28 cellular contexts compared by ENCODE assay signal in the genomic region with DNA sequence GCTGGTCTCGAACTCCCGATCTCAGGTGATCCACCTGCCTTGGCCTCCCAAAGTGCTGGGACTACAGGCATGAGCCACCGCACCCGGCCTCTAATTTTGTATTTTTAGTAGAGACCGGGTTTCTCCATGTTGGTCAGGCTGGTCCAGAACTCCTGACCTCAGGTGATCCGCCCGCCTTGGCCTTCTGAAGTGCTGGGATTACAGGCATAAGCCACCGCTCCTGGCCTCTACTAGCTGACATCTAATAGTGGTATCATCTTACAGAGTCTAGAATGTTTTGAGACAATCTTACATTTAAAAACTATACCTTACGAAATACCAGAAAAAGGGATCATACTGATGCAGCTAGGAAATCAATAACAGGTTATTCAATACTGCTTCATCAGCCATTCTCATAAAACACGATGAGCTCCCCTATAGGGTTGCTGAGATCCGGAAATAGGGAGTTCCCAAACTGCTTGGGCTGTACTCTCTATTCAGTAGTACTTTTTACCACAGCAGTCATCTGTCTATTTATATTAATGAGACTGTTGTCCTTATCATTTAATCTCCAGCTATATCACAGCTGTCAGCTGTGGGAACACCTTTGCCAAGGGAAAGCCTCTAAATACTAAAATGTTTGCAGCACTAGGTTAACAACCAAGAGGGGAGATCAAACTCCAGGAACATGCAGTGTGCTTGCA. TPM values are rescaled to one million over a fixed set of nuclear protein-coding genes. Genes with fewer than 3 reads are reported as not detected.
DNase-seq lines count a peak whose midpoint lies in the region; ATAC-seq and TF ChIP-seq lines count a peak whose summit lies in the region.
"Had no signal": no experiment of that assay in that cellular context is flagged by ENCODE, and none has a peak within 500 bp of the region (broad histone marks: within the 10 kb centered on the region; RNA-seq: fewer than 3 reads in every experiment).

No MANE protein-coding gene starts in this region.

- no peak overlapping the region for H3K27ac Mint-ChIP-seq in chondrocyte (ENCODE audit: unreplicated experiment)
- H3K27ac Mint-ChIP-seq in activated naive CD4-positive, alpha-beta T cell treated with anti-CD3 and anti-CD28 coated beads, Interleukin-2, amount 10 ng/mL, durations not matched to agents 7 days and 5 days = no peak overlapping the region
- H3K27ac Mint-ChIP-seq: CD4-positive, alpha-beta T cell; HFFc6 had no signal

- TF ChIP-seq RAD21 in SK-N-SH (IDR thresholded peaks at IDR 0.05; ENCODE audit: low read length) = no peak

- H3K9me3 Mint-ChIP-seq in chondrocyte (ENCODE audit: low read depth) = no peaks in the 10 kb centered on the region
- peaks cover 6% of the 10 kb centered on the region for H3K9me3 Mint-ChIP-seq in activated naive CD4-positive, alpha-beta T cell treated with anti-CD3 and anti-CD28 coated beads, Interleukin-2, amount 10 ng/mL, durations not matched to agents 7 days and 5 days
- H3K9me3 Mint-ChIP-seq: CD4-positive, alpha-beta T cell had no signal

- no peaks in the 10 kb centered on the region for H3K4me1 Mint-ChIP-seq in chondrocyte (ENCODE audit: low read depth)
- peaks cover 11% of the 10 kb centered on the region for H3K4me1 Mint-ChIP-seq in activated naive CD4-positive, alpha-beta T cell treated with anti-CD3 and anti-CD28 coated beads, Interleukin-2, amount 10 ng/mL, durations not matched to agents 7 days and 5 days

- peaks cover 3% of the 10 kb centered on the region for H3F3A ChIP-seq in SK-N-SH (replicated peaks; ENCODE audit: insufficient read depth)

- CTCF ChIA-PET in SK-N-SH (lab: Yijun Ruan, JAX) = interaction anchor here (1.0 kb wide), 1 partner anchor 82 kb away, joined by 3 read pairs; no protein-coding TSS in a partner anchor
- CTCF ChIA-PET in activated naive CD4-positive, alpha-beta T cell treated with anti-CD3 and anti-CD28 coated beads, Interleukin-2, amount 10 ng/mL, durations not matched to agents 7 days and 5 days (lab: Charles Lee) = no interaction called here

- DNase-seq in SK-N-SH = peak; percentile 8
- peak; percentile 35 for DNase-seq in chondrocyte (ENCODE audit: low spot score)
- no peak for DNase-seq in gastrocnemius medialis
- no peak for DNase-seq in NCI-H1417 (lab: John Stamatoyannopoulos, UW)
- no peak for DNase-seq in AG08395 (ENCODE audit: low spot score)
- no peak for DNase-seq in activated naive CD4-positive, alpha-beta T cell treated with anti-CD3 and anti-CD28 coated beads, Interleukin-2, amount 10 ng/mL, durations not matched to agents 7 days and 5 days
- DNase-seq: AML-193; CD4-positive, alpha-beta T cell; COR-L47; DMS79; GF-D8; GOT3; HFFc6; KG1; NCI-H1092 treated with DMSO at 0.1 percent for 48 hours; NCI-H146; NCI-H1930; NCI-H2107; NCI-H446 treated with DMSO at 0.1 percent for 48 hours; NCI-H526; NCI-H82; NK-92 treated with Interleukin-12 subunit alpha and Interleukin-12 subunit beta, amount 100 ng/mL, for 24 hours; PC-3 had no signal

- peaks cover 3% of the 10 kb centered on the region for H3K27me3 Mint-ChIP-seq in chondrocyte (ENCODE audit: low read depth)
- peaks cover 7% of the 10 kb centered on the region for H3K27me3 Mint-ChIP-seq in activated naive CD4-positive, alpha-beta T cell treated with anti-CD3 and anti-CD28 coated beads, Interleukin-2, amount 10 ng/mL, durations not matched to agents 7 days and 5 days
- H3K27me3 Mint-ChIP-seq: CD4-positive, alpha-beta T cell had no signal

- H3K9me3 ChIP-seq in SK-N-SH (no peaks in the 10 kb centered on the region), gastrocnemius medialis (no peaks in the 10 kb centered on the region)
- H3K9me3 ChIP-seq: HAP-1 had no signal

- TF ChIP-seq POLR2A in gastrocnemius medialis (IDR thresholded peaks at IDR 0.05) = no peak

- no peak overlapping the region for H3K4me3 ChIP-seq in SK-N-SH (ENCODE audit: low read depth in 2 of 2, low read length in 1 of 2)
- no peak overlapping the region for H3K4me3 ChIP-seq in gastrocnemius medialis
- H3K4me3 ChIP-seq: BLaER1 treated with 17β-estradiol and CSF1 and Interleukin-3, amounts not matched to agents 10 nM and 100 nM; HAP-1; SJCRH30 had no signal

- H3K27ac ChIP-seq in SK-N-SH (ENCODE audit: low read depth in 2 of 2, low read length in 1 of 2) = no peak overlapping the region
- peak overlapping the region in 3 of 4 donors; percentile 21 to 54 (median 40) for H3K27ac ChIP-seq in gastrocnemius medialis
- H3K27ac ChIP-seq: BLaER1 treated with 17β-estradiol and CSF1 and Interleukin-3, amounts not matched to agents 10 nM and 100 nM; SJCRH30 had no signal

- no peaks in the 10 kb centered on the region for H3K36me3 Mint-ChIP-seq in chondrocyte (ENCODE audit: low read depth)
- H3K36me3 Mint-ChIP-seq in activated naive CD4-positive, alpha-beta T cell treated with anti-CD3 and anti-CD28 coated beads, Interleukin-2, amount 10 ng/mL, durations not matched to agents 7 days and 5 days = no peaks in the 10 kb centered on the region

- 92% methylated on average over 11 of the region's 11 CpGs for WGBS in SK-N-SH (ENCODE audit: low lambda C conversion rate)

- in situ Hi-C loops in gastrocnemius medialis (cut with MboI; ENCODE audit: low sequenced_read_pairs in 4 of 4) = no loop called here

- intact Hi-C loops in gastrocnemius medialis (cut with DNase I; ENCODE audit: low total_unique reads) = no loop called here

- POLR2A ChIA-PET in SK-N-SH (lab: Yijun Ruan, JAX) = no interaction called here

- H4K20me1 ChIP-seq in SK-N-SH (ENCODE audit: insufficient read depth) = no peaks in the 10 kb centered on the region
- H4K20me1 ChIP-seq: BLaER1 treated with 17β-estradiol and CSF1 and Interleukin-3, amounts not matched to agents 10 nM and 100 nM had no signal

- TF ChIP-seq EP300 in SK-N-SH (IDR thresholded peaks at IDR 0.05; ENCODE audit: borderline replicate concordance in 1 of 2, low read depth in 1 of 2, low read length in 1 of 2) = no peak

- H3K9ac ChIP-seq in SK-N-SH = no peak overlapping the region
- H3K9ac ChIP-seq: BLaER1 treated with 17β-estradiol and CSF1 and Interleukin-3, amounts not matched to agents 10 nM and 100 nM had no signal

- H3K27me3 ChIP-seq in SK-N-SH (ENCODE audit: insufficient read depth) = no peaks in the 10 kb centered on the region
- H3K27me3 ChIP-seq in gastrocnemius medialis = no peaks in the 10 kb centered on the region
- H3K27me3 ChIP-seq: BLaER1 treated with 17β-estradiol and CSF1 and Interleukin-3, amounts not matched to agents 10 nM and 100 nM; SJCRH30 had no signal

- H3K79me2 ChIP-seq in SK-N-SH (ENCODE audit: insufficient read depth) = no peaks in the 10 kb centered on the region

- TF ChIP-seq CTCF in SK-N-SH (IDR thresholded peaks at IDR 0.05) (no peak), chondrocyte (IDR thresholded peaks at IDR 0.05) (no peak), gastrocnemius medialis (IDR thresholded peaks at IDR 0.05 in 4 of 5, conservative IDR thresholded peaks at IDR 0.05 in 1 of 5) (no peak)

- H3K4me1 ChIP-seq in SK-N-SH (ENCODE audit: control insufficient read depth in 1 of 2, insufficient read depth in 2 of 2, low read depth in 1 of 2, low read length in 1 of 2) = no peaks in the 10 kb centered on the region; a peak in 1 of 4 replicates
- H3K4me1 ChIP-seq in gastrocnemius medialis = peaks cover 0 to 7% of the 10 kb centered on the region in 2 donors

- no peaks in the 10 kb centered on the region for H3K36me3 ChIP-seq in SK-N-SH (replicated peaks in 1 of 2; ENCODE audit: control insufficient read depth in 1 of 2, insufficient read depth in 2 of 2, low read length in 1 of 2)
- H3K36me3 ChIP-seq in gastrocnemius medialis = no peaks in the 10 kb centered on the region
- H3K36me3 ChIP-seq: HAP-1, SJCRH30 had no signal

- H2AFZ ChIP-seq in SK-N-SH (ENCODE audit: low read depth) = no peak overlapping the region

- ATAC-seq in SK-N-SH treated with all-trans-retinoic acid at 6 μM for 48 hours (no peak), gastrocnemius medialis (peak; percentile 27 to 68), HG03354 (IDR thresholded peaks at IDR 0.05; ENCODE audit: poor library complexity, severe bottlenecking, unreplicated experiment) (no peak)
- ATAC-seq: PC-3 had no signal

- H3K4me2 ChIP-seq in SK-N-SH = no peak overlapping the region
- H3K4me2 ChIP-seq: BLaER1 treated with 17β-estradiol and CSF1 and Interleukin-3, amounts not matched to agents 10 nM and 100 nM had no signal

- no peak overlapping the region for H3K4me3 Mint-ChIP-seq in chondrocyte (ENCODE audit: unreplicated experiment)
- H3K4me3 Mint-ChIP-seq in activated naive CD4-positive, alpha-beta T cell treated with anti-CD3 and anti-CD28 coated beads, Interleukin-2, amount 10 ng/mL, durations not matched to agents 7 days and 5 days = no peak overlapping the region
- H3K4me3 Mint-ChIP-seq: CD4-positive, alpha-beta T cell; HFFc6 had no signal

- no peaks in the 10 kb centered on the region for H3K9me2 ChIP-seq in SK-N-SH

TF ChIP-seq in SK-N-SH, 30 proteins besides CTCF, POLR2A, EP300 and RAD21 (continues in another document):
- no peak for TF ChIP-seq NFIC (IDR thresholded peaks at IDR 0.05; ENCODE audit: borderline replicate concordance)

TF ChIP-seq in SK-N-SH treated with all-trans-retinoic acid at 6 μM for 48 hours, 23 proteins besides CTCF, POLR2A, EP300 and RAD21 (continues in another document):
- TF ChIP-seq GLIS3 (CRISPR knock-in tag; IDR thresholded peaks at IDR 0.05) (no peak), OSR1 (CRISPR knock-in tag; IDR thresholded peaks at IDR 0.05) (no peak), ZFP30 (CRISPR knock-in tag; IDR thresholded peaks at IDR 0.05) (no peak), ZFP3 (CRISPR knock-in tag; IDR thresholded peaks at IDR 0.05) (no peak), RARB (CRISPR knock-in tag; IDR thresholded peaks at IDR 0.05) (no peak), ZC3H10 (CRISPR knock-in tag; IDR thresholded peaks at IDR 0.05) (no peak)

RNA-seq across cellular contexts. Expression of a gene that starts 8.1 kb away (rescaled TPM):
- polyA plus RNA-seq in SK-N-SH (2012; rRNA removed) = 22.8 and 24.5 TPM in 2 replicates
- polyA plus RNA-seq in SK-N-SH (2012; cell fraction: cytosol; rRNA removed) = 37.4 and 56.8 TPM in 2 replicates
- polyA plus RNA-seq in SK-N-SH (2012; cell fraction: nucleus; rRNA removed) = 17.7 and 24.5 TPM in 2 replicates
- total RNA-seq in chondrocyte = 110 to 129 TPM (median 117 TPM) in 3 replicates
- total RNA-seq in gastrocnemius medialis = 100 to 1,000 TPM in 3 of 4 donors, 10 to 100 TPM in 1; 98.5 to 199 (median 131) TPM

Comparison
In these comparisons a context has a peak if more than half of its experiments do, and no peak if none do; other contexts are left out.
1. DNase-seq: peak in SK-N-SH (single experiment) and chondrocyte (single experiment); none in gastrocnemius medialis (0 of 2), NCI-H1417 (0 of 3), AG08395 (single experiment) and activated naive CD4-positive, alpha-beta T cell treated with anti-CD3 and anti-CD28 coated beads, Interleukin-2, amount 10 ng/mL, durations not matched to agents 7 days and 5 days (single experiment).
2. H3K27ac ChIP-seq: peak in gastrocnemius medialis (3 of 4); none in SK-N-SH (0 of 2).
3. ATAC-seq: peak in gastrocnemius medialis (2 of 2); none in SK-N-SH treated with all-trans-retinoic acid at 6 μM for 48 hours (single experiment) and HG03354 (single experiment).